In the genomic region with DNA sequence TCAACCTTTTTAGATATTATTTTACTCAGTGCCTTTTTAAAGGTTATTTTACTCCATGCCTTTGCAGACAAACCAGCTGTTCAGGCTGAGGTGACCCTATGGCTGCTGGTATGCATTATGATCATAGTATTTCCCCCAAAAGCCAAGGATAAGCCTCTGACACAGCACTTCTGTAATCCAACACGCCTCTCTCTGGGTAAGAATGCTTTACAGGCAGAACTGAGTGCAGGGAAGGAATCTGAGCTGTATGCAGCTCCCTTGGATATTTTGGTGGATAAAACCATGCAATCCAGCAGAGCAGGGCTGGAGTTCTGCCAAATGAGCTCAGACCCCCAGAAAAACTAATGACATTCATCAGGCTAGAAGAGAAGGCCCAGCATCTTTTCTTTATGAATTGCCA, we compare ENCODE assay signal across 18 cellular contexts. TPM values are rescaled to one million over a fixed set of nuclear protein-coding genes. Genes with fewer than 3 reads are reported as not detected.
DNase-seq lines count a peak whose midpoint lies in the region; ATAC-seq and TF ChIP-seq lines count a peak whose summit lies in the region.
"Had no signal": no experiment of that assay in that cellular context is flagged by ENCODE, and none has a peak within 500 bp of the region (broad histone marks: within the 10 kb centered on the region; RNA-seq: fewer than 3 reads in every experiment).

No MANE protein-coding gene starts in this region.

- H2AFZ ChIP-seq in MM.1S (ENCODE audit: low read length), result no peak overlapping the region

- H3K4me1 ChIP-seq in adipocyte (ENCODE audit: control insufficient read depth, insufficient read depth, low read length), result peaks cover 25% of the 10 kb centered on the region
- H3K4me1 ChIP-seq in MM.1S (ENCODE audit: low read length), result no peaks in the 10 kb centered on the region; the same call in 1 of the 2 replicates
- H3K4me1 ChIP-seq: prostate gland had no signal

- H3K36me3 ChIP-seq in adipocyte (ENCODE audit: control insufficient read depth, insufficient read depth, low read length, severe bottlenecking) (no peaks in the 10 kb centered on the region), MM.1S (replicated peaks; ENCODE audit: insufficient read depth, low read length) (no peaks in the 10 kb centered on the region)
- H3K36me3 ChIP-seq: prostate gland had no signal

- no peak overlapping the region for H3K27ac Mint-ChIP-seq in stimulated activated memory B cell treated with anti-CD40 and anti-IgM and Interleukin-4, amounts not matched to agents 10 μg/mL and 1 μg/mL and 100 μg/mL, for 72 hours
- H3K27ac Mint-ChIP-seq: activated naive CD8-positive, alpha-beta T cell treated with anti-CD3 and anti-CD28 coated beads, Interleukin-2, amount 10 ng/mL, durations not matched to agents 7 days and 5 days; CD14-positive monocyte had no signal

- H3K9ac ChIP-seq in adipocyte (ENCODE audit: low read length) (peak overlapping the region; percentile 25), MM.1S (ENCODE audit: low read length) (no peak overlapping the region)
- H3K9ac ChIP-seq: KMS-11 had no signal

- no peak overlapping the region for H3K4me2 ChIP-seq in MM.1S (ENCODE audit: low read depth, low read length)
- H3K4me2 ChIP-seq: KMS-11 had no signal

- H3K9me2 ChIP-seq in MM.1S (replicated peaks; ENCODE audit: insufficient read depth, low read length), result no peaks in the 10 kb centered on the region

- H3K27ac ChIP-seq in MM.1S (ENCODE audit: low read length), result no peak overlapping the region
- H3K27ac ChIP-seq: coronary artery, KMS-11, prostate gland had no signal

- no peaks in the 10 kb centered on the region for H3K9me3 Mint-ChIP-seq in stimulated activated memory B cell treated with anti-CD40 and anti-IgM and Interleukin-4, amounts not matched to agents 10 μg/mL and 1 μg/mL and 100 μg/mL, for 72 hours
- H3K9me3 Mint-ChIP-seq: activated naive CD8-positive, alpha-beta T cell treated with anti-CD3 and anti-CD28 coated beads, Interleukin-2, amount 10 ng/mL, durations not matched to agents 7 days and 5 days; activated T-cell treated with anti-CD3 and anti-CD28 coated beads, Interleukin-2, amount 50 U/mL, for 4 hours had no signal

- H3K4me3 ChIP-seq in adipocyte (ENCODE audit: low read length) (no peak overlapping the region), fibroblast of the aortic adventitia (ENCODE audit: low read depth, low read length) (no peak overlapping the region), skeletal muscle cell (ENCODE audit: low read depth, low read length) (no peak overlapping the region), MM.1S (ENCODE audit: low read length) (no peak overlapping the region)
- H3K4me3 ChIP-seq: coronary artery, prostate gland had no signal

- no peak overlapping the region for H3K4me3 Mint-ChIP-seq in stimulated activated memory B cell treated with anti-CD40 and anti-IgM and Interleukin-4, amounts not matched to agents 10 μg/mL and 1 μg/mL and 100 μg/mL, for 72 hours
- H3K4me3 Mint-ChIP-seq: activated naive CD8-positive, alpha-beta T cell treated with anti-CD3 and anti-CD28 coated beads, Interleukin-2, amount 10 ng/mL, durations not matched to agents 7 days and 5 days; activated T-cell treated with anti-CD3 and anti-CD28 coated beads, Interleukin-2, amount 50 U/mL, for 4 hours; CD14-positive monocyte had no signal

- no peaks in the 10 kb centered on the region for H3K27me3 ChIP-seq in adipocyte (replicated peaks; ENCODE audit: control insufficient read depth, insufficient read depth, low read length)
- H3K27me3 ChIP-seq in MM.1S (replicated peaks; ENCODE audit: insufficient read depth, low read length), result no peaks in the 10 kb centered on the region

- H3K9me3 ChIP-seq in adipocyte (ENCODE audit: control insufficient read depth, low read length), result no peaks in the 10 kb centered on the region
- H3K9me3 ChIP-seq in MM.1S (replicated peaks; ENCODE audit: insufficient read depth, low read length), result no peaks in the 10 kb centered on the region
- H3K9me3 ChIP-seq: prostate gland had no signal

- no peaks in the 10 kb centered on the region for H3K27me3 Mint-ChIP-seq in stimulated activated memory B cell treated with anti-CD40 and anti-IgM and Interleukin-4, amounts not matched to agents 10 μg/mL and 1 μg/mL and 100 μg/mL, for 72 hours
- H3K27me3 Mint-ChIP-seq: activated naive CD8-positive, alpha-beta T cell treated with anti-CD3 and anti-CD28 coated beads, Interleukin-2, amount 10 ng/mL, durations not matched to agents 7 days and 5 days had no signal

- no peaks in the 10 kb centered on the region for H3F3A ChIP-seq in MM.1S (ENCODE audit: insufficient read depth, low read length)

- DNase-seq in HCEC 1CT (peak; percentile 83), adipocyte (ENCODE audit: low read depth) (peak; percentile 89), fibroblast of the aortic adventitia (ENCODE audit: low read depth) (peak; percentile 68), skeletal muscle cell (ENCODE audit: low read depth) (peak; percentile 77), MM.1S (no peak)
- DNase-seq: activated CD4-positive, alpha-beta T cell treated with anti-CD3 and anti-CD28 coated beads, Interleukin-2, amount 50 U/mL, for 4 hours; activated naive CD8-positive, alpha-beta T cell treated with anti-CD3 and anti-CD28 coated beads, Interleukin-2, amount 10 ng/mL, durations not matched to agents 7 days and 5 days; activated T-cell treated with anti-CD3 and anti-CD28 coated beads, Interleukin-2, amount 50 U/mL, for 4 hours; DND-41; hypothalamus; left colon; substantia nigra had no signal

- H3K79me2 ChIP-seq in MM.1S (ENCODE audit: low read length), result no peaks in the 10 kb centered on the region

- H4K20me1 ChIP-seq in MM.1S (ENCODE audit: insufficient read depth, low read length), result no peaks in the 10 kb centered on the region

- no peaks in the 10 kb centered on the region for H3K36me3 Mint-ChIP-seq in stimulated activated memory B cell treated with anti-CD40 and anti-IgM and Interleukin-4, amounts not matched to agents 10 μg/mL and 1 μg/mL and 100 μg/mL, for 72 hours
- H3K36me3 Mint-ChIP-seq: CD14-positive monocyte had no signal

- ATAC-seq in stimulated activated memory B cell treated with anti-CD40 and anti-IgM and Interleukin-4, amounts not matched to agents 10 μg/mL and 1 μg/mL and 100 μg/mL, for 72 hours, result no peak
- no peak for ATAC-seq in HG03571 (IDR thresholded peaks at IDR 0.05; ENCODE audit: unreplicated experiment)
- ATAC-seq: activated T-cell treated with anti-CD3 and anti-CD28 coated beads, Interleukin-2, amount 50 U/mL, for 4 hours; left colon had no signal

- H3K4me1 Mint-ChIP-seq in stimulated activated memory B cell treated with anti-CD40 and anti-IgM and Interleukin-4, amounts not matched to agents 10 μg/mL and 1 μg/mL and 100 μg/mL, for 72 hours, result peaks cover 8% of the 10 kb centered on the region

- TF ChIP-seq CTCF in fibroblast of the aortic adventitia (IDR thresholded peaks at IDR 0.05; ENCODE audit: insufficient read depth, low read length) (no peak), MM.1S (IDR thresholded peaks at IDR 0.05; ENCODE audit: low read length) (no peak)

RNA-seq across cellular contexts. Expression of a gene that starts 11.7 kb away (rescaled TPM):
- 43.9 and 108 TPM in 2 replicates for total RNA-seq in fibroblast of the aortic adventitia (ENCODE audit: low replicate concordance)

RNA-seq across cellular contexts. Expression of a gene that starts 12.8 kb away (rescaled TPM):
- 71.9 and 106 TPM in 2 replicates for total RNA-seq in fibroblast of the aortic adventitia (ENCODE audit: low replicate concordance)
